8 cellular contexts compared by ENCODE assay signal in genomic region chr3:185823280-185824044, GRCh38. TPM values are rescaled to one million over a fixed set of nuclear protein-coding genes. Genes with fewer than 3 reads are reported as not detected.
A peak's percentile ranks its signal among the peaks of the same experiment; 100 is the strongest.
DNase-seq lines count a peak whose midpoint lies in the region; ATAC-seq and TF ChIP-seq lines count a peak whose summit lies in the region.

No MANE protein-coding gene starts in this region.

- peak; percentile 56 for DNase-seq in G401 (ENCODE audit: low spot score)
- DNase-seq in NAMALWA (ENCODE audit: low spot score), result peak; percentile 34
- DNase-seq in activated naive CD4-positive, alpha-beta T cell treated with Interleukin-2 at 50 U/mL for 16 hours, result peak; percentile 12
- peak; percentile 83 for DNase-seq in Right ventricle myocardium inferior (ENCODE audit: missing footprints)
- DNase-seq in GM19238 (ENCODE audit: insufficient read length, low spot score), result no peak
- DNase-seq in GOT3 (lab: John Stamatoyannopoulos, UW), result no peak

- H3K4me2 ChIP-seq in parathyroid adenoma (ENCODE audit: low read length), result peak overlapping the region; percentile 90

- no peaks in the 10 kb centered on the region for H3K9me3 ChIP-seq in parathyroid adenoma (ENCODE audit: control insufficient read depth, low read length)

- peaks cover 4% of the 10 kb centered on the region for H3K79me2 ChIP-seq in parathyroid adenoma

- ATAC-seq in Right ventricle myocardium inferior, result peak; percentile 24
- ATAC-seq in HG03025 (IDR thresholded peaks at IDR 0.05; ENCODE audit: low FRiP score, unreplicated experiment), result no peak

- H3K27ac ChIP-seq in parathyroid adenoma, result no peak overlapping the region

- intact Hi-C loops in Right ventricle myocardium inferior (cut with DNase I), result loop anchor here (5.0 to 10.0 kb wide), 2 partner anchors 89 to 114 kb away; partner anchors contain the start of gene TRA2B

- in situ Hi-C loops in G401 (cut with HindIII; ENCODE audit: low sequenced_read_pairs), result loop anchor here (10.0 kb wide), 1 partner anchor 101 kb away; no protein-coding TSS in a partner anchor

- no peaks in the 10 kb centered on the region for H3K36me3 ChIP-seq in parathyroid adenoma (ENCODE audit: control insufficient read depth, insufficient read depth, low read length)

- H2AFZ ChIP-seq in parathyroid adenoma, result peak overlapping the region; percentile 95

- no peak for TF ChIP-seq CTCF in parathyroid adenoma (IDR thresholded peaks at IDR 0.05)

- no peaks in the 10 kb centered on the region for H3K4me1 ChIP-seq in parathyroid adenoma

- H3K27me3 ChIP-seq in parathyroid adenoma (ENCODE audit: control insufficient read depth, insufficient read depth, low read length), result no peaks in the 10 kb centered on the region

- H3K9ac ChIP-seq in parathyroid adenoma, result peak overlapping the region; percentile 75

- H3K4me3 ChIP-seq in parathyroid adenoma (ENCODE audit: low read depth, low read length), result peak overlapping the region; percentile 74

RNA-seq across cellular contexts. Expression of gene IGF2BP2, which starts 1.4 kb away (rescaled TPM):
- total RNA-seq in G401 (2014; rRNA removed; shearing (Covaris generic)), result 40.1 and 42.2 TPM in 2 replicates
- 15.9 TPM for total RNA-seq in Right ventricle myocardium inferior

Comparison
In these comparisons a context has a peak if more than half of its experiments do, and no peak if none do; other contexts are left out.
1. DNase-seq: peak in G401 (single experiment), NAMALWA (single experiment), activated naive CD4-positive, alpha-beta T cell treated with Interleukin-2 at 50 U/mL for 16 hours (single experiment) and Right ventricle myocardium inferior (single experiment); none in GM19238 (single experiment) and GOT3 (single experiment).